In genomic region chr3:18828637-18829036, GRCh38 we compare ENCODE assay signal across 4 cellular contexts.
"Had no signal": no experiment of that assay in that cellular context is flagged by ENCODE, and none has a peak within 500 bp of the region (broad histone marks: within the 10 kb centered on the region; RNA-seq: fewer than 3 reads in every experiment).

No MANE protein-coding gene starts in this region.

- ATAC-seq: HepG2, K562 had no signal

- H3K27ac ChIP-seq: HL-60, KMS-11 had no signal

- H3K4me3 ChIP-seq: K562 had no signal
